ENCODE assay signal across 10 cellular contexts in the genomic region with DNA sequence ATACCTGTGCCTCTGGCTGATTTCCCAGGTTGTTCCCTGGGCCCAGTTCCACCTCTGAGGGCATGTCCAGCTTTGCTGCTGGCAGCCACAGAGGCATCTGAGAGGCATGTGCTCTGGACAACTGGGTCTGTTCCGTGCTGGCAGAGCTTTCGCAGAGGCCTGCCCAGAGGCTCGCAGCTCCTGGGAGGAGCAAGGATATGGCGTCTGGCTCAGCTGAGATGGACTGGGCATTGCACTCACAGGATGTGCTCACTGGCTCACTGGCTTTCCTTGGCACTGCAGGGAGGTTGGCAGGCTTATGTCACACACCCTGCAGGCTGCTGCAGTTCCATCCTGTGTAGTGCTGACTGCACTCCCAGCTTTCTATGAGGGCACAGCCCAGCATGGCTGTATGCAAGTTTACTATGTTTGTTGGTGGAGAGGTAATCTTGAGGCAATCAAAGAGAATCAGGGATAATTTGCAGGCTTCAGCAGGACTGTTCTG.
A peak's percentile ranks its signal among the peaks of the same experiment; 100 is the strongest.
DNase-seq lines count a peak whose midpoint lies in the region; ATAC-seq and TF ChIP-seq lines count a peak whose summit lies in the region.
"Had no signal": no experiment of that assay in that cellular context is flagged by ENCODE, and none has a peak within 500 bp of the region (broad histone marks: within the 10 kb centered on the region; RNA-seq: fewer than 3 reads in every experiment).

No MANE protein-coding gene starts in this region.

- ATAC-seq in foreskin keratinocyte (peak; percentile 70), HG03378 (IDR thresholded peaks at IDR 0.05; ENCODE audit: unreplicated experiment) (no peak), GM21786 (IDR thresholded peaks at IDR 0.05; ENCODE audit: unreplicated experiment) (no peak), HG03039 (IDR thresholded peaks at IDR 0.05; ENCODE audit: unreplicated experiment) (no peak)

- no peak overlapping the region for H3K27ac ChIP-seq in foreskin keratinocyte
- H3K27ac ChIP-seq: cardiac muscle cell had no signal

- TF ChIP-seq CTCF in foreskin keratinocyte (conservative IDR thresholded peaks at IDR 0.05): no peak

- H3K4me1 ChIP-seq in foreskin keratinocyte: no peaks in the 10 kb centered on the region

- DNase-seq in DMS153 (lab: John Stamatoyannopoulos, UW): peak; percentile 82
- peak; percentile 90 for DNase-seq in NCI-H748 (lab: John Stamatoyannopoulos, UW; ENCODE audit: unreplicated experiment)
- peak; percentile 15 to 50 for DNase-seq in foreskin keratinocyte
- DNase-seq in pons (ENCODE audit: low spot score): peak; percentile 74
- DNase-seq in activated CD8-positive, alpha-beta memory T cell treated with anti-CD3 and anti-CD28 coated beads for 24 hours: no peak
- DNase-seq: GOT3 had no signal

- H3K27me3 ChIP-seq in foreskin keratinocyte: no peaks in the 10 kb centered on the region
- H3K27me3 ChIP-seq: cardiac muscle cell had no signal
